Comparison of ENCODE assay signal across 25 cellular contexts in the genomic region with DNA sequence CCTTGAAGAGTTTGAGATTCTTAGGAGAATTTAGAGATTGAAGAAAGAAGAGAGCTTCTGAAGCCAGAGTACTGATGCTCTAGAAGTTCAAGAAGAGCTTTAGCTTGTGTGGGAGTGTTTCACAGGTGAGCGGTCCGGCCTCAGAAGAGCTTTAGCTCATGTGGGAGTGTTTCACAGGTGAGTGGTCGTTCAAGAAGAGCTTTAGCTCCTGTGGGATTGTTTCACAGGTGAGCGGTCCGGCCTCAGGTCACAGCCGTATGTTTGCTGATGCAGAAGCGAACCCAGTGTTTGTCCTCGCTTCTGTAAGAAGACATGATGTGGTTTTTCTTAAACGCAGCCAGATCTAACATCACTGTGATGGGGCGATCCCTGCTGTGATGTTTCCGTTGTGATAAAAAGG.
"Had no signal": no experiment of that assay in that cellular context is flagged by ENCODE, and none has a peak within 500 bp of the region (broad histone marks: within the 10 kb centered on the region; RNA-seq: fewer than 3 reads in every experiment).

No MANE protein-coding gene starts in this region.

- H3K27ac ChIP-seq: brain microvascular endothelial cell, cardiac muscle cell, Peyer's patch, RWPE1, SJSA1 had no signal

- H3K9me3 ChIP-seq: Peyer's patch, SJSA1 had no signal

- DNase-seq: activated B cell treated with CpG ODN at 0.5 μM for 24 hours; activated CD4-positive, alpha-beta T cell treated with anti-CD3 and anti-CD28 coated beads for 1 hour; activated CD4-positive, alpha-beta T cell treated with anti-CD3 and anti-CD28 coated beads, Interleukin-2, amount 10 ng/mL, durations not matched to agents 24 days and 14 days; activated CD4-positive, alpha-beta T cell treated with anti-CD3 and anti-CD28 coated beads, Interleukin-2, amount 50 U/mL, for 48 hours; activated CD8-positive, alpha-beta memory T cell treated with anti-CD3 and anti-CD28 coated beads, Interleukin-2, amount 10 ng/mL, durations not matched to agents 7 days and 5 days; activated effector memory CD4-positive, alpha-beta T cell treated with anti-CD3 and anti-CD28 coated beads, Interleukin-2, amount 50 U/mL, for 16 hours; activated naive CD4-positive, alpha-beta T cell treated with Interleukin-2 at 50 U/mL for 16 hours; activated naive CD8-positive, alpha-beta T cell treated with anti-CD3 and anti-CD28 coated beads, Interleukin-2, amount 50 U/mL, for 24 hours; activated T-cell treated with anti-CD3 and anti-CD28 coated beads, Interleukin-2, amount 50 U/mL, for 24 hours; amygdala; brain microvascular endothelial cell; Kasumi-1; KBM-7; NCI-H1105 treated with DMSO at 0.1 percent for 48 hours; NCI-H1436 treated with DMSO at 0.1 percent for 48 hours; NCI-H1930; NCI-H2107; NCI-H524; SHP77; T-helper 2 cell; T1000 had no signal

- H3K27me3 ChIP-seq: brain microvascular endothelial cell, cardiac muscle cell, Peyer's patch, SJSA1 had no signal

- H3K4me3 ChIP-seq: cardiac muscle cell, Peyer's patch, SJSA1 had no signal
